Comparison of ENCODE assay signal across 10 cellular contexts in genomic region chr18:3885209-3885792, GRCh38.
DNase-seq lines count a peak whose midpoint lies in the region; ATAC-seq and TF ChIP-seq lines count a peak whose summit lies in the region.
"Had no signal": no experiment of that assay in that cellular context is flagged by ENCODE, and none has a peak within 500 bp of the region (broad histone marks: within the 10 kb centered on the region; RNA-seq: fewer than 3 reads in every experiment).

No MANE protein-coding gene starts in this region.

- peak; percentile 63 for ATAC-seq in GM21360 (IDR thresholded peaks at IDR 0.05; ENCODE audit: unreplicated experiment)
- no peak for ATAC-seq in activated T-cell treated with anti-CD3 and anti-CD28 coated beads, Interleukin-2, amount 50 U/mL, for 72 hours (replicated peaks in 1 of 2)
- no peak for ATAC-seq in GM21529 (IDR thresholded peaks at IDR 0.05; ENCODE audit: unreplicated experiment)
- no peak for ATAC-seq in HG03108 (IDR thresholded peaks at IDR 0.05; ENCODE audit: unreplicated experiment)

- peaks cover 18% of the 10 kb centered on the region for H3K27me3 Mint-ChIP-seq in activated T-cell treated with anti-CD3 and anti-CD28 coated beads, Interleukin-2, amount 50 U/mL, for 72 hours (ENCODE audit: low read depth)

- TF ChIP-seq CTCF in fibroblast of mammary gland (conservative IDR thresholded peaks at IDR 0.05; ENCODE audit: control insufficient read depth, insufficient read depth, low read depth, low read length): peak; percentile 30

- DNase-seq in CD1c-positive myeloid dendritic cell (ENCODE audit: extremely low spot score) (peak; percentile 20), NCI-H146 treated with DMSO at 0.1 percent for 48 hours (lab: John Stamatoyannopoulos, UW; ENCODE audit: unreplicated experiment) (peak; percentile 38), fibroblast of mammary gland (ENCODE audit: low read depth) (no peak)
- DNase-seq in activated T-cell treated with anti-CD3 and anti-CD28 coated beads, Interleukin-2, amount 50 U/mL, for 72 hours: no peak
- no peak for DNase-seq in effector CD4-positive, alpha-beta T cell
- DNase-seq: immature natural killer cell had no signal

- no peaks in the 10 kb centered on the region for H3K9me3 Mint-ChIP-seq in activated T-cell treated with anti-CD3 and anti-CD28 coated beads, Interleukin-2, amount 50 U/mL, for 72 hours
- H3K9me3 Mint-ChIP-seq: T-helper 1 cell treated with Interleukin-12 subunit alpha and Interleukin-12 subunit beta and Interleukin-4 antibody, amounts not matched to agents 30 μg/mL and 1 μg/mL, for 36 hours had no signal

- no peaks in the 10 kb centered on the region for H3K36me3 Mint-ChIP-seq in activated T-cell treated with anti-CD3 and anti-CD28 coated beads, Interleukin-2, amount 50 U/mL, for 72 hours (ENCODE audit: insufficient read depth in 2 of 2)
- H3K36me3 Mint-ChIP-seq: immature natural killer cell had no signal

- no peaks in the 10 kb centered on the region for H3K4me1 Mint-ChIP-seq in activated T-cell treated with anti-CD3 and anti-CD28 coated beads, Interleukin-2, amount 50 U/mL, for 72 hours (ENCODE audit: low read depth)

- H3K27ac Mint-ChIP-seq in activated T-cell treated with anti-CD3 and anti-CD28 coated beads, Interleukin-2, amount 50 U/mL, for 72 hours: no peak overlapping the region
- H3K27ac Mint-ChIP-seq: immature natural killer cell; T-helper 1 cell treated with Interleukin-12 subunit alpha and Interleukin-12 subunit beta and Interleukin-4 antibody, amounts not matched to agents 30 μg/mL and 1 μg/mL, for 36 hours had no signal

- H3K4me3 ChIP-seq in fibroblast of mammary gland (ENCODE audit: control insufficient read depth, low read depth, low read length): no peak overlapping the region

- H3K4me3 Mint-ChIP-seq in activated T-cell treated with anti-CD3 and anti-CD28 coated beads, Interleukin-2, amount 50 U/mL, for 72 hours: no peak overlapping the region
- H3K4me3 Mint-ChIP-seq: immature natural killer cell; T-helper 1 cell treated with Interleukin-12 subunit alpha and Interleukin-12 subunit beta and Interleukin-4 antibody, amounts not matched to agents 30 μg/mL and 1 μg/mL, for 36 hours had no signal

Comparison
In these comparisons a context has a peak if more than half of its experiments do, and no peak if none do; other contexts are left out.
1. DNase-seq: peak in CD1c-positive myeloid dendritic cell (single experiment) and NCI-H146 treated with DMSO at 0.1 percent for 48 hours (single experiment); none in fibroblast of mammary gland (single experiment), activated T-cell treated with anti-CD3 and anti-CD28 coated beads, Interleukin-2, amount 50 U/mL, for 72 hours (0 of 2) and effector CD4-positive, alpha-beta T cell (single experiment).